In the genomic region with DNA sequence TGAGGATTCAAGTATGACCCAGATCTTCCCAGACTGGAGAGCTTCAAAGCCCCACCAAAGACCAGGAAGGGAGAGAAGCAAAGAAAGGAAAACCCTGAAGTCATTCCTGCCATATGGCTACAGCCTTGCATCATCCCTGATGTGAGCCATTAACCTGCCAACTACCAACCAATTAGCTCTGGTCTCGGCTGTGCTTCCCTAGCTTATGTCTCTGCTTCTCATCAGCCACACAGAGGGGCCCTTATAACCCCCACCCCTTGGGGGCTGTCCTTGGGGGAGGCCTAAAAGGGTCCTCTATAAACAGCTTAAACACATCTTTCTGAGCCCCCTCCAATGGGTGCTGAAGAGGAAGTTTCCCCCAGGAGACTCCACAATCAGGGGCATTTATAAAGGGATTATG, we compare ENCODE assay signal across 20 cellular contexts. TPM values are rescaled to one million over a fixed set of nuclear protein-coding genes. Genes with fewer than 3 reads are reported as not detected.
A peak's percentile ranks its signal among the peaks of the same experiment; 100 is the strongest.
DNase-seq lines count a peak whose midpoint lies in the region; ATAC-seq and TF ChIP-seq lines count a peak whose summit lies in the region.
"Had no signal": no experiment of that assay in that cellular context is flagged by ENCODE, and none has a peak within 500 bp of the region (broad histone marks: within the 10 kb centered on the region; RNA-seq: fewer than 3 reads in every experiment).

No MANE protein-coding gene starts in this region.

- H3K27me3 ChIP-seq in WERI-Rb-1 (ENCODE audit: insufficient read depth, low read depth, severe bottlenecking), result no peaks in the 10 kb centered on the region
- H3K27me3 ChIP-seq: BLaER1 had no signal

- H3K4me3 ChIP-seq in fibroblast of the aortic adventitia (ENCODE audit: low read depth, low read length), result no peak overlapping the region
- H3K4me3 ChIP-seq in WERI-Rb-1 (ENCODE audit: low read depth, low read length), result no peak overlapping the region
- H3K4me3 ChIP-seq: BLaER1 had no signal

- ATAC-seq in HG03045 (IDR thresholded peaks at IDR 0.05; ENCODE audit: unreplicated experiment), result no peak
- ATAC-seq: SK-N-SH treated with all-trans-retinoic acid at 6 μM for 48 hours, T-cell had no signal

- H3K36me3 ChIP-seq in WERI-Rb-1, result no peaks in the 10 kb centered on the region
- H3K36me3 ChIP-seq: BLaER1 had no signal

- DNase-seq in D341Med (ENCODE audit: low spot score) (peak; percentile 67), NCI-H1694 treated with DMSO at 0.1 percent for 48 hours (lab: John Stamatoyannopoulos, UW) (peak; percentile 67), NCI-H69 (lab: John Stamatoyannopoulos, UW) (peak; percentile 87), fibroblast of the aortic adventitia (ENCODE audit: low read depth) (peak; percentile 22), NCI-H1048 (lab: John Stamatoyannopoulos, UW) (no peak), WERI-Rb-1 (no peak)
- DNase-seq in stimulated activated naive CD4-positive, alpha-beta T cell (lab: John Stamatoyannopoulos, UW), result no peak
- DNase-seq: CD4-positive, alpha-beta memory T cell; NCI-H1436; NCI-H2107; NCI-H345; NCI-H748 treated with DMSO at 0.1 percent for 48 hours; SHP77 treated with DMSO at 0.1 percent for 48 hours; T-cell had no signal

- TF ChIP-seq CTCF in fibroblast of the aortic adventitia (IDR thresholded peaks at IDR 0.05; ENCODE audit: insufficient read depth, low read length) (no peak), WERI-Rb-1 (IDR thresholded peaks at IDR 0.05; ENCODE audit: low read depth, low read length) (no peak)

- H3K9me3 ChIP-seq in WERI-Rb-1 (ENCODE audit: severe bottlenecking), result peaks cover 16% of the 10 kb centered on the region
- H3K9me3 ChIP-seq: BLaER1 had no signal

- H3K27ac ChIP-seq in WERI-Rb-1, result no peak overlapping the region
- H3K27ac ChIP-seq: BLaER1, KMS-11 had no signal

RNA-seq across cellular contexts. Expression of a gene that starts 52.8 kb away (rescaled TPM):
- 0.08 and 0.27 TPM in 2 replicates for total RNA-seq in fibroblast of the aortic adventitia (ENCODE audit: low replicate concordance)
- total RNA-seq: H1, HT-29 had no signal

Comparison
In these comparisons a context has a peak if more than half of its experiments do, and no peak if none do; other contexts are left out.
1. DNase-seq: peak in D341Med (single experiment), NCI-H1694 treated with DMSO at 0.1 percent for 48 hours (single experiment), NCI-H69 (single experiment) and fibroblast of the aortic adventitia (single experiment); none in stimulated activated naive CD4-positive, alpha-beta T cell (0 of 6), NCI-H1048 (single experiment) and WERI-Rb-1 (single experiment).